Comparison of ENCODE assay signal across 18 cellular contexts in genomic region chr22:37880668-37881440, GRCh38. TPM values are rescaled to one million over a fixed set of nuclear protein-coding genes. Genes with fewer than 3 reads are reported as not detected.
DNase-seq lines count a peak whose midpoint lies in the region; ATAC-seq and TF ChIP-seq lines count a peak whose summit lies in the region.
"Had no signal": no experiment of that assay in that cellular context is flagged by ENCODE, and none has a peak within 500 bp of the region (broad histone marks: within the 10 kb centered on the region; RNA-seq: fewer than 3 reads in every experiment).

No MANE protein-coding gene starts in this region.

- no peak for TF ChIP-seq CTCF in A673 (conservative IDR thresholded peaks at IDR 0.05; ENCODE audit: low read depth, low read length)
- no peak for TF ChIP-seq CTCF in epithelial cell of esophagus (IDR thresholded peaks at IDR 0.05; ENCODE audit: insufficient read depth, low read depth, low read length, missing control alignments)
- no peak for TF ChIP-seq CTCF in lower leg skin (IDR thresholded peaks at IDR 0.05)
- no peak for TF ChIP-seq CTCF in natural killer cell (IDR thresholded peaks at IDR 0.05)
- TF ChIP-seq CTCF in ascending aorta (IDR thresholded peaks at IDR 0.05), result no peak

- intact Hi-C loops in A673 (cut with micrococcal nuclease; ENCODE audit: unreplicated experiment) (no loop called here), lower leg skin (cut with DNase I; ENCODE audit: low total_unique reads) (no loop called here), natural killer cell (cut with micrococcal nuclease) (no loop called here), ascending aorta (cut with DNase I) (no loop called here)

- CTCF ChIA-PET in A673 (lab: Charles Lee), result interaction anchor here (0.6 kb wide), 1 partner anchor 63 kb away, joined by 4 read pairs; no protein-coding TSS in a partner anchor

- H3K36me3 ChIP-seq in A673 (ENCODE audit: insufficient read depth, low read length, poor library complexity, severe bottlenecking) (peaks cover 78% of the 10 kb centered on the region), ascending aorta (peaks cover 67% of the 10 kb centered on the region in 2 donors)

- no peak overlapping the region for H3K27ac Mint-ChIP-seq in natural killer cell
- H3K27ac Mint-ChIP-seq: activated CD8-positive, alpha-beta T cell treated with anti-CD3 and anti-CD28 coated beads for 36 hours; dendritic cell treated with granulocyte-macrophage colony-stimulating factor and Interleukin-4, amounts not matched to agents 40 ng/mL and 50 ng/mL, for 4 days had no signal

- no peak overlapping the region for H3K4me3 Mint-ChIP-seq in natural killer cell
- H3K4me3 Mint-ChIP-seq: activated CD8-positive, alpha-beta T cell treated with anti-CD3 and anti-CD28 coated beads for 36 hours; dendritic cell treated with granulocyte-macrophage colony-stimulating factor and Interleukin-4, amounts not matched to agents 40 ng/mL and 50 ng/mL, for 4 days had no signal

- TF ChIP-seq POLR2A in lower leg skin (IDR thresholded peaks at IDR 0.05), result no peak

- no TSS peak for BruUV-seq in A673 (replicated peaks; lab: Mats Ljungman, UMichigan)

- WGBS in lower leg skin, 2 donors, result 67 to 68% methylated on average over 6 of the region's 6 CpGs

- POLR2A ChIA-PET in A673 (lab: Charles Lee; ENCODE audit: low non-redundant PET), result no interaction called here

- H3K27ac ChIP-seq in A673 (ENCODE audit: low read depth, low read length, poor library complexity, severe bottlenecking) (no peak overlapping the region), ascending aorta (no peak overlapping the region)
- H3K27ac ChIP-seq: A549, KMS-11, lower lobe of right lung had no signal

- H3K4me3 ChIP-seq in A673 (ENCODE audit: low read depth, low read length, poor library complexity, severe bottlenecking), result no peak overlapping the region
- H3K4me3 ChIP-seq in epithelial cell of esophagus (ENCODE audit: low read length), result no peak overlapping the region
- H3K4me3 ChIP-seq in lower leg skin (ENCODE audit: low read depth, poor library complexity, severe bottlenecking), result no peak overlapping the region
- no peak overlapping the region for H3K4me3 ChIP-seq in ascending aorta
- H3K4me3 ChIP-seq: A549, lower lobe of right lung had no signal

- H3K4me1 Mint-ChIP-seq in natural killer cell, result peaks cover 0 to 11% of the 10 kb centered on the region in 2 donors

- H3K4me1 ChIP-seq in A673 (ENCODE audit: insufficient read depth, low read length, poor library complexity, severe bottlenecking) (peaks cover 3% of the 10 kb centered on the region), ascending aorta (peaks cover 3 to 4% of the 10 kb centered on the region in 2 donors)
- H3K4me1 ChIP-seq: A549, lower lobe of right lung had no signal

- H3K9me3 ChIP-seq in A673 (ENCODE audit: low read depth, low read length, poor library complexity, severe bottlenecking) (no peaks in the 10 kb centered on the region), ascending aorta (no peaks in the 10 kb centered on the region)
- H3K9me3 ChIP-seq: A549, lower lobe of right lung had no signal

- H3K27me3 Mint-ChIP-seq in natural killer cell (ENCODE audit: low read depth in 2 of 2), result no peaks in the 10 kb centered on the region
- H3K27me3 Mint-ChIP-seq: activated CD8-positive, alpha-beta T cell treated with anti-CD3 and anti-CD28 coated beads for 36 hours; dendritic cell treated with granulocyte-macrophage colony-stimulating factor and Interleukin-4, amounts not matched to agents 40 ng/mL and 50 ng/mL, for 4 days had no signal

- H3K36me3 Mint-ChIP-seq in natural killer cell, result peaks cover 13% of the 10 kb centered on the region

- DNase-seq in A673 (ENCODE audit: low spot score) (peak; percentile 57), epithelial cell of esophagus (ENCODE audit: low read depth) (peak; percentile 68), medulla oblongata (ENCODE audit: extremely low spot score) (peak; percentile 62), lower leg skin (ENCODE audit: low spot score in 2 of 2) (no peak), NCI-H226 (no peak), natural killer cell (no peak), ascending aorta (ENCODE audit: low spot score in 2 of 2) (no peak)
- DNase-seq: activated CD8-positive, alpha-beta T cell treated with anti-CD3 and anti-CD28 coated beads for 36 hours; glutamatergic neuron; lower lobe of right lung; NCI-H187; occipital lobe had no signal

- H3K27me3 ChIP-seq in A673 (replicated peaks; ENCODE audit: insufficient read depth, low read depth, low read length, poor library complexity) (no peaks in the 10 kb centered on the region), ascending aorta (no peaks in the 10 kb centered on the region)

- H3K9me3 Mint-ChIP-seq in natural killer cell, result no peaks in the 10 kb centered on the region
- H3K9me3 Mint-ChIP-seq: activated CD8-positive, alpha-beta T cell treated with anti-CD3 and anti-CD28 coated beads for 36 hours; dendritic cell treated with granulocyte-macrophage colony-stimulating factor and Interleukin-4, amounts not matched to agents 40 ng/mL and 50 ng/mL, for 4 days had no signal

- ATAC-seq in SK-N-SH treated with all-trans-retinoic acid at 6 μM for 48 hours (peak; percentile 84), natural killer cell (no peak)
- ATAC-seq: A549; activated CD8-positive, alpha-beta T cell treated with anti-CD3 and anti-CD28 coated beads for 36 hours; lower lobe of right lung; Right ventricle myocardium inferior had no signal

TF ChIP-seq in SK-N-SH treated with all-trans-retinoic acid at 6 μM for 48 hours, 23 proteins besides CTCF, POLR2A, EP300 and RAD21:
- TF ChIP-seq ISL1 (CRISPR knock-in tag; IDR thresholded peaks at IDR 0.05), result 0 out of 2 replicates have a peak, but pooled peaks have one; percentile 9
- no peak for TF ChIP-seq ZNF8 (CRISPR knock-in tag; IDR thresholded peaks at IDR 0.05)

RNA-seq across cellular contexts. Expression of gene MICALL1, which starts 25.2 kb away (rescaled TPM):
- total RNA-seq in A673 (2021), result 32.4 and 33.0 TPM in 2 replicates
- 100 to 1,000 TPM; 124 to 150 (median 143) TPM for total RNA-seq in lower leg skin
- total RNA-seq in natural killer cell, result 10 to 100 TPM; 24.6 to 34.3 (median 32.4) TPM
- 43.9 TPM for total RNA-seq in ascending aorta

RNA-seq across cellular contexts. Expression of gene EIF3L, which starts 31.6 kb away (rescaled TPM):
- total RNA-seq in A673 (2021), result 492 and 528 TPM in 2 replicates
- total RNA-seq in lower leg skin, result 100 to 1,000 TPM; 392 to 558 (median 489) TPM
- total RNA-seq in natural killer cell, result 100 to 1,000 TPM; 276 to 295 (median 291) TPM
- total RNA-seq in ascending aorta, result 256 TPM

RNA-seq across cellular contexts. Expression of gene ANKRD54, which starts 36.7 kb away (rescaled TPM):
- total RNA-seq in A673 (2021) (29.5 and 32.9 TPM in 2 replicates), lower leg skin (10 to 100 TPM; 36.2 to 61.6 (median 53.0) TPM), natural killer cell (10 to 100 TPM; 23.0 to 28.7 (median 26.4) TPM), ascending aorta (61.8 TPM)

RNA-seq across cellular contexts. Expression of gene GALR3, which starts 57.7 kb away (rescaled TPM):
- total RNA-seq in A673 (2021) (0.26 TPM in 1 of 2 replicates, not detected in the other), lower leg skin (not detected), natural killer cell (under 1 TPM in 2 of 3 donors, not detected in 1; 0.24 to 0.32 TPM), ascending aorta (not detected)
- total RNA-seq: activated CD8-positive, alpha-beta T cell treated with anti-CD3 and anti-CD28 coated beads for 36 hours; lower lobe of right lung; occipital lobe; Right ventricle myocardium inferior; ureter had no signal

Comparison
In these comparisons a context has a peak if more than half of its experiments do, and no peak if none do; other contexts are left out.
1. DNase-seq: peak in A673 (single experiment), epithelial cell of esophagus (single experiment) and medulla oblongata (single experiment); none in lower leg skin (0 of 2), NCI-H226 (single experiment), natural killer cell (single experiment) and ascending aorta (0 of 2).